8 cellular contexts compared by ENCODE assay signal in the genomic region with DNA sequence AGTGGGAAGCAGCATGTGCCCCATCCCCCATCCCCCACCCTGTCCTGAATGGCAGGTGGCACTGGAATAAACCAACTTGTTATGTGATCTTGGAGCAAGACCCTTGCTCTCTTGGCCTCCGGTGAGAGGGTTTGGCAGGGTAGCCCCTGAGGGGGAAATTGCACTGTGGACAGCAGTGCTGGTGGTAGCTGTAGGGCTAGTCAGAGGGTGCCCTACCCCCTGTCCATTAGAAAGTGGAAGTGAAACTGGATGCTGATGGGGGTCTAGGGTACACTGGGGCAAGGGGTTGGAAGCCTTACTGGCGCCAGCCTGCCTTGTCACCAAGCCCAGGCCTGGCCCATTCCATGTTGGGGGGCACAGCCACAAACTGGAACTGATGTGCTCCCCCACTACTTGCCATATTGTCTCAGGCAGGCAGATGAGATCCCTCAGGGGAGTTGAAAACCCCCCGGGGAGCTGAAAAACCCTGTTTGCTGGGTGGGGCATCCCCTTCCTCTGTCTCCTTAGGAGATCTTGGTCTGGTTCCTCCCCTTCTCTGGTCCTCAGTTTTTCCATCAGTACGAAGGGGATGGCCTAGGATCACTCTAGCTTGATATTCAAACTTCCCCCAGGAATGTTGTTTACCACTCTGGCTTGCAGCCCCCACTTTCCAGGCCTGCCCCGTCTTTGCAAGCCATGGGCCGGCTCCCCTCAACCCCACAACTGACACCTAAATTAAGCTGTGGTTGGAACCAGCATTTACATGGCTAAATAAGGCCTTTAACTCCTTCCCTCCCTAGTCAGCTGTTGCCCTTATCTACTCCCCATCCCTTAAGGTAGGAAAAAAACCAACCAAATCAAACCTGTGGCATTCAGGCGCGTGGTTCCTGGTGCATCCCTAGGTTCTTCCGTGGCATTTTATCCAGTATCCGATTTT. TPM values are rescaled to one million over a fixed set of nuclear protein-coding genes. Genes with fewer than 3 reads are reported as not detected.
A peak's percentile ranks its signal among the peaks of the same experiment; 100 is the strongest.
DNase-seq lines count a peak whose midpoint lies in the region; ATAC-seq and TF ChIP-seq lines count a peak whose summit lies in the region.

No MANE protein-coding gene starts in this region.

- POLR2A ChIA-PET in OCI-LY7 (lab: Charles Lee): interaction anchor here (0.6 kb wide), 1 partner anchor 406 kb away, joined by 3 read pairs; no protein-coding TSS in a partner anchor

- no peak overlapping the region for H2AFZ ChIP-seq in OCI-LY7 (ENCODE audit: low read length)

- no peak for TF ChIP-seq CTCF in DOHH2 (IDR thresholded peaks at IDR 0.05; ENCODE audit: low read depth, low read length, poor library complexity, severe bottlenecking)
- TF ChIP-seq CTCF in OCI-LY7 (conservative IDR thresholded peaks at IDR 0.05; ENCODE audit: low read length): no peak
- no peak for TF ChIP-seq CTCF in lung (IDR thresholded peaks at IDR 0.05; ENCODE audit: control extremely low read depth, extremely low read depth)

- 61 to 68% methylated on average over 10 of the region's 10 CpGs for WGBS in lung, 2 donors

- H3K36me3 ChIP-seq in DOHH2 (ENCODE audit: control insufficient read depth, low read length): no peaks in the 10 kb centered on the region
- no peaks in the 10 kb centered on the region for H3K36me3 ChIP-seq in OCI-LY7 (ENCODE audit: insufficient read depth, low read length)
- no peaks in the 10 kb centered on the region for H3K36me3 ChIP-seq in lung (ENCODE audit: control insufficient read depth in 2 of 2, insufficient read depth in 2 of 2, low read length in 2 of 2)

- no peaks in the 10 kb centered on the region for H3K9me2 ChIP-seq in DOHH2 (replicated peaks; ENCODE audit: control insufficient read depth, low read length)
- no peaks in the 10 kb centered on the region for H3K9me2 ChIP-seq in OCI-LY7 (ENCODE audit: insufficient read depth, low read length)

- H3K27me3 ChIP-seq in DOHH2 (ENCODE audit: control insufficient read depth, low read length): peaks cover 36% of the 10 kb centered on the region
- no peaks in the 10 kb centered on the region for H3K27me3 ChIP-seq in lung (ENCODE audit: control insufficient read depth, insufficient read depth)

- DNase-seq in OCI-LY7 (ENCODE audit: low spot score) (peak; percentile 25), lung (ENCODE audit: low spot score) (no peak), medulla oblongata (ENCODE audit: extremely low spot score) (no peak), NCI-H774 (lab: John Stamatoyannopoulos, UW) (no peak), HuH-7.5 (ENCODE audit: low spot score) (no peak)
- DNase-seq in effector CD8-positive, alpha-beta T cell (lab: John Stamatoyannopoulos, UW): no peak

- ATAC-seq in GM21825 (IDR thresholded peaks at IDR 0.05; ENCODE audit: unreplicated experiment): peak; percentile 50
- no peak for ATAC-seq in lung (ENCODE audit: insufficient read depth, low FRiP score)

- CTCF ChIA-PET in OCI-LY7 (lab: Charles Lee; ENCODE audit: unreplicated experiment): no interaction called here

- H3K27ac ChIP-seq in DOHH2 (ENCODE audit: low read depth, low read length): no peak overlapping the region
- no peak overlapping the region for H3K27ac ChIP-seq in OCI-LY7 (ENCODE audit: low read depth, low read length, poor library complexity, severe bottlenecking)
- peak overlapping the region; percentile 82 to 99 for H3K27ac ChIP-seq in lung (ENCODE audit: low read depth in 1 of 2, low read length in 1 of 2)

- BruUV-seq in OCI-LY7 (replicated peaks; lab: Mats Ljungman, UMichigan): no TSS peak

- no peaks in the 10 kb centered on the region for H4K20me1 ChIP-seq in DOHH2 (ENCODE audit: control insufficient read depth, insufficient read depth, low read depth, low read length)
- no peaks in the 10 kb centered on the region for H4K20me1 ChIP-seq in OCI-LY7 (ENCODE audit: insufficient read depth, low read length)

- H3K4me3 ChIP-seq in DOHH2 (ENCODE audit: low read length) (no peak overlapping the region), OCI-LY7 (ENCODE audit: low read depth, low read length, poor library complexity, severe bottlenecking) (no peak overlapping the region), lung (peak overlapping the region; percentile 57)

- peak overlapping the region; percentile 1; the same call in 1 of the 2 replicates for H3K4me2 ChIP-seq in DOHH2 (ENCODE audit: low read length)
- H3K4me2 ChIP-seq in OCI-LY7 (ENCODE audit: low read length): peak overlapping the region; percentile 44

- H3K9me3 ChIP-seq in DOHH2 (ENCODE audit: control insufficient read depth, insufficient read depth, low read length) (no peaks in the 10 kb centered on the region), OCI-LY7 (ENCODE audit: low read length) (no peaks in the 10 kb centered on the region), lung (ENCODE audit: control insufficient read depth in 2 of 2, insufficient read depth in 1 of 2, low read length in 1 of 2) (no peaks in the 10 kb centered on the region)

- H3K79me2 ChIP-seq in DOHH2 (ENCODE audit: control insufficient read depth, low read length) (no peaks in the 10 kb centered on the region), OCI-LY7 (ENCODE audit: insufficient read depth, low read depth, low read length) (no peaks in the 10 kb centered on the region)

- peaks cover 16% of the 10 kb centered on the region for H3K4me1 ChIP-seq in DOHH2 (ENCODE audit: control insufficient read depth, low read length)
- peaks cover 12% of the 10 kb centered on the region for H3K4me1 ChIP-seq in OCI-LY7 (ENCODE audit: insufficient read depth, low read length, poor library complexity, severe bottlenecking)
- H3K4me1 ChIP-seq in lung (ENCODE audit: control insufficient read depth in 2 of 2, insufficient read depth in 2 of 2, low read length in 2 of 2): peaks cover 3 to 51% of the 10 kb centered on the region in 2 donors

- no peaks in the 10 kb centered on the region for H3F3A ChIP-seq in DOHH2 (ENCODE audit: control insufficient read depth, insufficient read depth)

- intact Hi-C loops in OCI-LY7 (cut with micrococcal nuclease; ENCODE audit: unreplicated experiment): no loop called here

RNA-seq across cellular contexts. Expression of gene SYNPO, which starts 14.4 kb away (rescaled TPM):
- total RNA-seq in OCI-LY7 (2014; rRNA removed; shearing (Covaris generic)): not detected in 2 replicates
- 0.08 and 0.15 TPM in 2 replicates for total RNA-seq in OCI-LY7 (2022)
- 100 to 1,000 TPM in 1 of 2 donors, 10 to 100 TPM in 1; 10.3 to 111 TPM for total RNA-seq in lung
- polyA plus RNA-seq in lung: 10 to 100 TPM; 41.0 to 43.8 TPM

RNA-seq across cellular contexts. Expression of gene MYOZ3, which starts 35.0 kb away (rescaled TPM):
- total RNA-seq in OCI-LY7 (2014; rRNA removed; shearing (Covaris generic)): not detected in 2 replicates
- total RNA-seq in OCI-LY7 (2022): not detected in 2 replicates
- 1 to 10 TPM in 1 of 2 donors, under 1 TPM in 1; 0.55 to 2.4 TPM for total RNA-seq in lung
- polyA plus RNA-seq in lung: under 1 TPM; 0.39 to 0.40 TPM

Comparison
In these comparisons a context has a peak if more than half of its experiments do, and no peak if none do; other contexts are left out.
1. H3K27ac ChIP-seq: peak in lung (2 of 2); none in DOHH2 (single experiment) and OCI-LY7 (single experiment).
2. RNA of gene SYNPO, which starts 14.4 kb away (total RNA-seq): 10.3 to 111 TPM in lung; 0.08 to 0.15 TPM in OCI-LY7; every median in the first group is over 4 times any median in the second.